Comparison of ENCODE assay signal across 1 cellular context in genomic region chr22:21569076-21569427, GRCh38.
TF ChIP-seq lines count a peak whose summit lies in the region.
"Not testable (repeated sequence)": the region's sequence is repeated elsewhere in the genome, so short reads cannot be mapped to it uniquely, and the experiment has no call there.

No MANE protein-coding gene starts in this region.

TF ChIP-seq in K562, 482 proteins besides CTCF, POLR2A, EP300 and RAD21 (continues in another document):
- TF ChIP-seq NFIX (CRISPR knock-in tag; IDR thresholded peaks at IDR 0.05; ENCODE audit: low read depth) (peak; percentile 2; the same call in 1 of the 2 replicates), ZBTB26 (CRISPR knock-in tag; IDR thresholded peaks at IDR 0.05) (peak; percentile 88), MLX (CRISPR knock-in tag; conservative IDR thresholded peaks at IDR 0.05) (0 out of 4 replicates have a peak, but pooled peaks of 1 of the 2 experiments have one; percentile 77), ZNF277 (CRISPR knock-in tag; IDR thresholded peaks at IDR 0.05; ENCODE audit: borderline replicate concordance) (0 out of 2 replicates have a peak, but pooled peaks have one; percentile 20), ATF4 (CRISPR knock-in tag; IDR thresholded peaks at IDR 0.05) (peak; percentile 1; the same call in 1 of the 2 replicates), ZNF445 (CRISPR knock-in tag; IDR thresholded peaks at IDR 0.05; ENCODE audit: low read depth) (0 out of 2 replicates have a peak, but pooled peaks have one; percentile 45), KLF13 (tag; IDR thresholded peaks at IDR 0.05; ENCODE audit: borderline replicate concordance, low read depth) (0 out of 2 replicates have a peak, but pooled peaks have one; percentile 66), ETV6 (CRISPR knock-in tag; IDR thresholded peaks at IDR 0.05; ENCODE audit: borderline replicate concordance) (peak; percentile 63; the same call in 1 of the 2 replicates), DEAF1 (CRISPR knock-in tag; IDR thresholded peaks at IDR 0.05) (0 out of 2 replicates have a peak, but pooled peaks have one; percentile 31), ZNF707 (CRISPR knock-in tag; conservative IDR thresholded peaks at IDR 0.05) (peak; percentile 71; the same call in 1 of the 2 replicates), ZNF384 (IDR thresholded peaks at IDR 0.05; ENCODE audit: low read depth, low read length) (peak; percentile 69), TSHZ1 (CRISPR knock-in tag; IDR thresholded peaks at IDR 0.05) (0 out of 2 replicates have a peak, but pooled peaks have one; percentile 44), THRB (CRISPR knock-in tag; conservative IDR thresholded peaks at IDR 0.05) (peak; percentile 70), ZNF696 (CRISPR knock-in tag; conservative IDR thresholded peaks at IDR 0.05) (0 out of 2 replicates have a peak, but pooled peaks have one; percentile 8), ZBTB49 (CRISPR knock-in tag; IDR thresholded peaks at IDR 0.05; ENCODE audit: borderline replicate concordance) (0 out of 2 replicates have a peak, but pooled peaks have one; percentile 19), ZNF436 (CRISPR knock-in tag; IDR thresholded peaks at IDR 0.05) (0 out of 2 replicates have a peak, but pooled peaks have one; percentile 10), ETS2 (tag; IDR thresholded peaks at IDR 0.05; ENCODE audit: borderline replicate concordance, poor library complexity, severe bottlenecking) (peak; percentile 69), RFX7 (CRISPR knock-in tag; IDR thresholded peaks at IDR 0.05) (peak; percentile 45; the same call in 1 of the 2 replicates), ZNF133 (CRISPR knock-in tag; IDR thresholded peaks at IDR 0.05) (0 out of 2 replicates have a peak, but pooled peaks have one; percentile 67), TEAD1 (CRISPR knock-in tag; IDR thresholded peaks at IDR 0.05) (0 out of 4 replicates have a peak, but pooled peaks of 1 of the 2 experiments have one; percentile 16), KLF6 (CRISPR knock-in tag; IDR thresholded peaks at IDR 0.05; ENCODE audit: borderline replicate concordance) (0 out of 2 replicates have a peak, but pooled peaks have one; percentile 8), GMEB1 (CRISPR knock-in tag; IDR thresholded peaks at IDR 0.05) (0 out of 2 replicates have a peak, but pooled peaks have one; percentile 3), ARID3B (CRISPR knock-in tag; IDR thresholded peaks at IDR 0.05; ENCODE audit: borderline replicate concordance) (0 out of 2 replicates have a peak, but pooled peaks have one; percentile 18), JUN (IDR thresholded peaks at IDR 0.05; ENCODE audit: borderline replicate concordance, low read depth, low read length) (0 out of 2 replicates have a peak, but pooled peaks have one; percentile 1), TFE3 (CRISPR knock-in tag; IDR thresholded peaks at IDR 0.05) (0 out of 2 replicates have a peak, but pooled peaks have one; percentile 12), CXXC5 (CRISPR knock-in tag; IDR thresholded peaks at IDR 0.05) (peak; percentile 58; the same call in 1 of the 2 replicates), ZNF224 (CRISPR knock-in tag; IDR thresholded peaks at IDR 0.05) (peak; percentile 4; the same call in 1 of the 2 replicates), ZNF444 (CRISPR knock-in tag; IDR thresholded peaks at IDR 0.05) (0 out of 2 replicates have a peak, but pooled peaks have one; percentile 8), ZNF695 (CRISPR knock-in tag; IDR thresholded peaks at IDR 0.05) (peak; percentile 37; the same call in 1 of the 2 replicates), SMAD4 (CRISPR knock-in tag; conservative IDR thresholded peaks at IDR 0.05) (peak; percentile 52), GABPB2 (CRISPR knock-in tag; conservative IDR thresholded peaks at IDR 0.05) (0 out of 2 replicates have a peak, but pooled peaks have one; percentile 0), PPARD (CRISPR knock-in tag; IDR thresholded peaks at IDR 0.05) (0 out of 2 replicates have a peak, but pooled peaks have one; percentile 5), HNRNPUL1 (IDR thresholded peaks at IDR 0.05; ENCODE audit: low read length) (0 out of 2 replicates have a peak, but pooled peaks have one; percentile 8), CHD1 (IDR thresholded peaks at IDR 0.05; ENCODE audit: low read length) (peak; percentile 2), ZNF134 (CRISPR knock-in tag; conservative IDR thresholded peaks at IDR 0.05) (0 out of 2 replicates have a peak, but pooled peaks have one; percentile 5)
- not testable (repeated sequence) for TF ChIP-seq ETV6 (IDR thresholded peaks at IDR 0.05; ENCODE audit: borderline replicate concordance in 1 of 2, low read depth in 2 of 2, low read length in 1 of 2); JUN (CRISPR knock-in tag; IDR thresholded peaks at IDR 0.05; ENCODE audit: borderline replicate concordance)
